13 cellular contexts compared by ENCODE assay signal in the genomic region with DNA sequence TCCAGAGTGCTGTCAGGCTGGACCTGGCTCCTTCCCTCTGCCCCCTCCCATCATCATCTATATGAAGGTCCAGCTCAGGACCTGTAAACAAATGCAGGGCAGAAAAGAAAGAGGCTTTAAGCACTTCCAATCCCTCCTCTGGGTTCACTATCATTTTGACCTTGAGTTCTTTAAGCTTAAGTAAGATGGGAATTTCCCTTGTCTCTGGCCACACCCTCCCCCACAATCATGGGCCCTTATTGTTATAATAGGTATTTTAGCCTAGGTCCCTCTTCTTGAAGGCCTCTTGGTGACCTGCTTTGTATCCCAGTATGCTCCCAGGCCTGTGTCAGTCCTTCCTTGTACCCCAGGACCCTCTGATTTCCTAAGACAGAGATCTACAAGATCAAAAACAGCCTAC. TPM values are rescaled to one million over a fixed set of nuclear protein-coding genes. Genes with fewer than 3 reads are reported as not detected.
DNase-seq lines count a peak whose midpoint lies in the region; ATAC-seq and TF ChIP-seq lines count a peak whose summit lies in the region.
"Had no signal": no experiment of that assay in that cellular context is flagged by ENCODE, and none has a peak within 500 bp of the region (broad histone marks: within the 10 kb centered on the region; RNA-seq: fewer than 3 reads in every experiment).

No MANE protein-coding gene starts in this region.

- no peaks in the 10 kb centered on the region for H3K27me3 ChIP-seq in adrenal gland

- no peaks in the 10 kb centered on the region for H3K9me3 Mint-ChIP-seq in mesothelial cell of epicardium
- H3K9me3 Mint-ChIP-seq: neural crest cell had no signal

- H3K4me3 Mint-ChIP-seq in mesothelial cell of epicardium, result no peak overlapping the region
- H3K4me3 Mint-ChIP-seq: neural crest cell had no signal

- peak overlapping the region in 4 of 5 donors; percentile 17 to 44 (median 30) for H3K27ac ChIP-seq in adrenal gland

- ATAC-seq in GM21717 (IDR thresholded peaks at IDR 0.05; ENCODE audit: unreplicated experiment) (peak; percentile 49), HG03045 (IDR thresholded peaks at IDR 0.05; ENCODE audit: unreplicated experiment) (no peak), HG03520 (IDR thresholded peaks at IDR 0.05; ENCODE audit: unreplicated experiment) (no peak)

- H3K36me3 ChIP-seq in adrenal gland (replicated peaks in 1 of 2), result no peaks in the 10 kb centered on the region

- intact Hi-C loops in adrenal gland (cut with DNase I), result no loop called here

- H3K36me3 Mint-ChIP-seq in mesothelial cell of epicardium, result no peaks in the 10 kb centered on the region

- H3K9me3 ChIP-seq in adrenal gland (replicated peaks in 1 of 3), result no peaks in the 10 kb centered on the region

- DNase-seq in Daoy (ENCODE audit: low read depth) (peak; percentile 58), adrenal gland (peak in 6 of 7 donors; percentile 37 to 62 (median 54)), mesothelial cell of epicardium (ENCODE audit: low spot score in 2 of 2, unreplicated experiment in 2 of 2) (no peak), 8988T (no peak), DMS79 (lab: John Stamatoyannopoulos, UW) (no peak)
- DNase-seq: caudate nucleus, GDM1, NCI-H1694, Right ventricle myocardium superior had no signal

- peaks cover 19 to 25% of the 10 kb centered on the region in 2 donors for H3K4me1 ChIP-seq in adrenal gland (replicated peaks in 1 of 2)

- no peak for TF ChIP-seq POLR2A in adrenal gland (IDR thresholded peaks at IDR 0.05)

- TF ChIP-seq CTCF in adrenal gland (IDR thresholded peaks at IDR 0.05) (no peak), mesothelial cell of epicardium (IDR thresholded peaks at IDR 0.05; ENCODE audit: unreplicated experiment) (no peak)

- H3K4me3 ChIP-seq in adrenal gland, result no peak overlapping the region

- peak overlapping the region; percentile 27 for H3K27ac Mint-ChIP-seq in mesothelial cell of epicardium

- peaks cover 15% of the 10 kb centered on the region for H3K4me1 Mint-ChIP-seq in mesothelial cell of epicardium

- no peaks in the 10 kb centered on the region for H3K27me3 Mint-ChIP-seq in mesothelial cell of epicardium (ENCODE audit: low read depth)

RNA-seq across cellular contexts. Expression of gene EPS15, which starts 45.1 kb away (rescaled TPM):
- total RNA-seq in Daoy (2014; rRNA removed; shearing (Covaris generic)), result 33.4 and 43.0 TPM in 2 replicates
- 100 to 1,000 TPM in 7 of 8 donors, 10 to 100 TPM in 1; 66.7 to 180 (median 114) TPM for total RNA-seq in adrenal gland
- 10 to 100 TPM; 31.7 to 83.3 (median 34.7) TPM for polyA plus RNA-seq in adrenal gland
- total RNA-seq in mesothelial cell of epicardium, result 50.3 to 53.4 TPM (median 52.5 TPM) in 3 replicates

RNA-seq across cellular contexts. Expression of gene OSBPL9, which starts 52.8 kb away (rescaled TPM):
- total RNA-seq in Daoy (2014; rRNA removed; shearing (Covaris generic)), result 42.2 and 47.7 TPM in 2 replicates
- total RNA-seq in adrenal gland, result 100 to 1,000 TPM in 2 of 8 donors, 10 to 100 TPM in 6; 61.9 to 180 (median 87.3) TPM
- polyA plus RNA-seq in adrenal gland, result 10 to 100 TPM; 70.4 to 99.5 (median 76.3) TPM
- total RNA-seq in mesothelial cell of epicardium, result 99.9 to 103 TPM (median 101 TPM) in 3 replicates

Comparison
In these comparisons a context has a peak if more than half of its experiments do, and no peak if none do; other contexts are left out.
1. DNase-seq: peak in Daoy (single experiment) and adrenal gland (6 of 7); none in mesothelial cell of epicardium (0 of 2), 8988T (single experiment) and DMS79 (single experiment).